ENCODE assay signal across 1 cellular context in the genomic region with DNA sequence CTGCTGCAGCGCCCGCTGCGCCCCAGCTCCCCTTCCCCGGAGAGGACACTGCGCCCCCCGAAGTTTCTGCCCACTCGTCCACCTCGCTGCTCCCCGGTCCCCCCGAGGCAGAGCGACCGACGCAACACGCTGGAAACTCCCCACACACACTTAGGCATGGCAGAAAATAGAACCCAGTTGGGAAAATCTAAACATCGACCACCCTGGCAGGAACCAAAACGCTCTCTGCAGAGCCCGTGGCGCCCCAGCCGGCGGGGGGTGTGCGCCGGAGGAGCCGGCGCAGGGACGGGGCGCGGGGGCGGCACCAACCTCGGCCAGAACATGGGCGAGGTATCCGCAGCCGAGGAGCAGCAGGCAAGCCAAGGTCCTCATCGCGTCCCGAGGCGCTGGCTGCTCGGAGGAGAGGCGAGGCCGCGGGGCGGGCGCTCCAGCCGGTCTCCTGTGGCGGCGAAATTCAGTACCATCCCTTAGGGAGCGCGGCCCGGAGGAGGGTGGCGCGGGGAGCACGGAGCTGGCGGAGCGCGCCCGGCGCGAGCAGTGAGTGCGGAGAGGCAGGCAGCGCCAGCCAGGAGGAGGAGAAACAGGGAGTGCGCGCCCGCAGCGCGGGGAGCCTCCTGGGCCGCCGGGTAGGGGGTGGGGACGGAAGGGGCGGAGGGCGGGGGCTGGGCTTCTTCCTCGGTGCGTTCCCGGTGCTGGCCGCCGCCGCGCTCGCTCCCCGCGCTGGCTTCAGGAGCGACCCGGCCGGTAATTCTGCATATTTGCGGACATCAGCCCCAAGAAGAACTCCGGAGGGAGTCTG.
TF ChIP-seq lines count a peak whose summit lies in the region.

No MANE protein-coding gene starts in this region.

TF ChIP-seq in K562, 482 proteins besides CTCF, POLR2A, EP300 and RAD21 (continued from another document):
- TF ChIP-seq ETV6 (IDR thresholded peaks at IDR 0.05; ENCODE audit: borderline replicate concordance in 1 of 2, low read depth in 2 of 2, low read length in 1 of 2), result no peak
- TF ChIP-seq ETV6 (CRISPR knock-in tag; IDR thresholded peaks at IDR 0.05; ENCODE audit: borderline replicate concordance), result no peak
- 0 out of 2 replicates have a peak, but pooled peaks have one; percentile 17 for TF ChIP-seq SUPT5H (IDR thresholded peaks at IDR 0.05)
- peak; percentile 62 for TF ChIP-seq RBFOX2 (IDR thresholded peaks at IDR 0.05; ENCODE audit: low read depth, low read length)
- TF ChIP-seq TAF9B (IDR thresholded peaks at IDR 0.05; ENCODE audit: partially characterized antibody), result no peak
- TF ChIP-seq ARID2 (IDR thresholded peaks at IDR 0.05), result no peak
- peak; percentile 63 for TF ChIP-seq SAP30 (IDR thresholded peaks at IDR 0.05; ENCODE audit: borderline replicate concordance, insufficient read depth, low read depth, low read length, poor library complexity, severe bottlenecking)
- TF ChIP-seq MAZ (CRISPR knock-in tag; conservative IDR thresholded peaks at IDR 0.05 in 1 of 2, IDR thresholded peaks at IDR 0.05 in 1 of 2), result 0 out of 4 replicates have a peak, but pooled peaks of 1 of the 2 experiments have one; percentile 41
- 0 out of 2 replicates have a peak, but pooled peaks have one; percentile 37 for TF ChIP-seq ZNF12 (CRISPR knock-in tag; IDR thresholded peaks at IDR 0.05)
- TF ChIP-seq ETV1 (tag; conservative IDR thresholded peaks at IDR 0.05; ENCODE audit: low read depth), result no peak
- TF ChIP-seq CXXC5 (CRISPR knock-in tag; IDR thresholded peaks at IDR 0.05), result 0 out of 2 replicates have a peak, but pooled peaks have one; percentile 31
- peak; percentile 67 for TF ChIP-seq EGR1 (conservative IDR thresholded peaks at IDR 0.05)
- TF ChIP-seq ZBTB17 (CRISPR knock-in tag; IDR thresholded peaks at IDR 0.05), result 0 out of 2 replicates have a peak, but pooled peaks have one; percentile 26
- TF ChIP-seq KDM5B (IDR thresholded peaks at IDR 0.05; ENCODE audit: insufficient replicate concordance, low read depth, low read length), result peak; percentile 54
- TF ChIP-seq, protein P1, sequence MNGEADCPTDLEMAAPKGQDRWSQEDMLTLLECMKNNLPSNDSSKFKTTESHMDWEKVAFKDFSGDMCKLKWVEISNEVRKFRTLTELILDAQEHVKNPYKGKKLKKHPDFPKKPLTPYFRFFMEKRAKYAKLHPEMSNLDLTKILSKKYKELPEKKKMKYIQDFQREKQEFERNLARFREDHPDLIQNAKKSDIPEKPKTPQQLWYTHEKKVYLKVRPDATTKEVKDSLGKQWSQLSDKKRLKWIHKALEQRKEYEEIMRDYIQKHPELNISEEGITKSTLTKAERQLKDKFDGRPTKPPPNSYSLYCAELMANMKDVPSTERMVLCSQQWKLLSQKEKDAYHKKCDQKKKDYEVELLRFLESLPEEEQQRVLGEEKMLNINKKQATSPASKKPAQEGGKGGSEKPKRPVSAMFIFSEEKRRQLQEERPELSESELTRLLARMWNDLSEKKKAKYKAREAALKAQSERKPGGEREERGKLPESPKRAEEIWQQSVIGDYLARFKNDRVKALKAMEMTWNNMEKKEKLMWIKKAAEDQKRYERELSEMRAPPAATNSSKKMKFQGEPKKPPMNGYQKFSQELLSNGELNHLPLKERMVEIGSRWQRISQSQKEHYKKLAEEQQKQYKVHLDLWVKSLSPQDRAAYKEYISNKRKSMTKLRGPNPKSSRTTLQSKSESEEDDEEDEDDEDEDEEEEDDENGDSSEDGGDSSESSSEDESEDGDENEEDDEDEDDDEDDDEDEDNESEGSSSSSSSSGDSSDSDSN (IDR thresholded peaks at IDR 0.05; ENCODE audit: borderline replicate concordance in 1 of 2, low read depth in 2 of 2, low read length in 2 of 2), result peak in 1 of 2 experiments; percentile 51; a peak in 1 of 4 replicates
- TF ChIP-seq SIN3B (IDR thresholded peaks at IDR 0.05; ENCODE audit: low read depth), result no peak
- TF ChIP-seq ZNF263 (CRISPR knock-in tag; IDR thresholded peaks at IDR 0.05; ENCODE audit: borderline replicate concordance), result peak; percentile 97
- TF ChIP-seq RBBP5 (IDR thresholded peaks at IDR 0.05; ENCODE audit: borderline replicate concordance, insufficient read depth, low read length, poor library complexity, severe bottlenecking), result peak; percentile 35
- peak; percentile 58 for TF ChIP-seq ZFX (CRISPR knock-in tag; IDR thresholded peaks at IDR 0.05)
- peak; percentile 41; the same call in 1 of the 2 replicates for TF ChIP-seq POLR2G (IDR thresholded peaks at IDR 0.05; ENCODE audit: low read depth, low read length)
- TF ChIP-seq, protein P2, sequence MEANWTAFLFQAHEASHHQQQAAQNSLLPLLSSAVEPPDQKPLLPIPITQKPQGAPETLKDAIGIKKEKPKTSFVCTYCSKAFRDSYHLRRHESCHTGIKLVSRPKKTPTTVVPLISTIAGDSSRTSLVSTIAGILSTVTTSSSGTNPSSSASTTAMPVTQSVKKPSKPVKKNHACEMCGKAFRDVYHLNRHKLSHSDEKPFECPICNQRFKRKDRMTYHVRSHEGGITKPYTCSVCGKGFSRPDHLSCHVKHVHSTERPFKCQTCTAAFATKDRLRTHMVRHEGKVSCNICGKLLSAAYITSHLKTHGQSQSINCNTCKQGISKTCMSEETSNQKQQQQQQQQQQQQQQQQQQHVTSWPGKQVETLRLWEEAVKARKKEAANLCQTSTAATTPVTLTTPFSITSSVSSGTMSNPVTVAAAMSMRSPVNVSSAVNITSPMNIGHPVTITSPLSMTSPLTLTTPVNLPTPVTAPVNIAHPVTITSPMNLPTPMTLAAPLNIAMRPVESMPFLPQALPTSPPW (CRISPR knock-in tag; IDR thresholded peaks at IDR 0.05), result peak; percentile 57; the same call in 1 of the 2 replicates
- no peak for TF ChIP-seq ZNF174 (CRISPR knock-in tag; IDR thresholded peaks at IDR 0.05)
- TF ChIP-seq NRF1 (conservative IDR thresholded peaks at IDR 0.05 in 1 of 2, IDR thresholded peaks at IDR 0.05 in 1 of 2), result peak; percentile 47 to 62; a peak in 3 of 4 replicates
- TF ChIP-seq CTBP1 (IDR thresholded peaks at IDR 0.05; ENCODE audit: borderline replicate concordance), result peak; percentile 72
- TF ChIP-seq, protein P3, sequence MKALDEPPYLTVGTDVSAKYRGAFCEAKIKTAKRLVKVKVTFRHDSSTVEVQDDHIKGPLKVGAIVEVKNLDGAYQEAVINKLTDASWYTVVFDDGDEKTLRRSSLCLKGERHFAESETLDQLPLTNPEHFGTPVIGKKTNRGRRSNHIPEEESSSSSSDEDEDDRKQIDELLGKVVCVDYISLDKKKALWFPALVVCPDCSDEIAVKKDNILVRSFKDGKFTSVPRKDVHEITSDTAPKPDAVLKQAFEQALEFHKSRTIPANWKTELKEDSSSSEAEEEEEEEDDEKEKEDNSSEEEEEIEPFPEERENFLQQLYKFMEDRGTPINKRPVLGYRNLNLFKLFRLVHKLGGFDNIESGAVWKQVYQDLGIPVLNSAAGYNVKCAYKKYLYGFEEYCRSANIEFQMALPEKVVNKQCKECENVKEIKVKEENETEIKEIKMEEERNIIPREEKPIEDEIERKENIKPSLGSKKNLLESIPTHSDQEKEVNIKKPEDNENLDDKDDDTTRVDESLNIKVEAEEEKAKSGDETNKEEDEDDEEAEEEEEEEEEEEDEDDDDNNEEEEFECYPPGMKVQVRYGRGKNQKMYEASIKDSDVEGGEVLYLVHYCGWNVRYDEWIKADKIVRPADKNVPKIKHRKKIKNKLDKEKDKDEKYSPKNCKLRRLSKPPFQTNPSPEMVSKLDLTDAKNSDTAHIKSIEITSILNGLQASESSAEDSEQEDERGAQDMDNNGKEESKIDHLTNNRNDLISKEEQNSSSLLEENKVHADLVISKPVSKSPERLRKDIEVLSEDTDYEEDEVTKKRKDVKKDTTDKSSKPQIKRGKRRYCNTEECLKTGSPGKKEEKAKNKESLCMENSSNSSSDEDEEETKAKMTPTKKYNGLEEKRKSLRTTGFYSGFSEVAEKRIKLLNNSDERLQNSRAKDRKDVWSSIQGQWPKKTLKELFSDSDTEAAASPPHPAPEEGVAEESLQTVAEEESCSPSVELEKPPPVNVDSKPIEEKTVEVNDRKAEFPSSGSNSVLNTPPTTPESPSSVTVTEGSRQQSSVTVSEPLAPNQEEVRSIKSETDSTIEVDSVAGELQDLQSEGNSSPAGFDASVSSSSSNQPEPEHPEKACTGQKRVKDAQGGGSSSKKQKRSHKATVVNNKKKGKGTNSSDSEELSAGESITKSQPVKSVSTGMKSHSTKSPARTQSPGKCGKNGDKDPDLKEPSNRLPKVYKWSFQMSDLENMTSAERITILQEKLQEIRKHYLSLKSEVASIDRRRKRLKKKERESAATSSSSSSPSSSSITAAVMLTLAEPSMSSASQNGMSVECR (CRISPR knock-in tag; IDR thresholded peaks at IDR 0.05), result 0 out of 2 replicates have a peak, but pooled peaks have one; percentile 19
- TF ChIP-seq, protein P4, sequence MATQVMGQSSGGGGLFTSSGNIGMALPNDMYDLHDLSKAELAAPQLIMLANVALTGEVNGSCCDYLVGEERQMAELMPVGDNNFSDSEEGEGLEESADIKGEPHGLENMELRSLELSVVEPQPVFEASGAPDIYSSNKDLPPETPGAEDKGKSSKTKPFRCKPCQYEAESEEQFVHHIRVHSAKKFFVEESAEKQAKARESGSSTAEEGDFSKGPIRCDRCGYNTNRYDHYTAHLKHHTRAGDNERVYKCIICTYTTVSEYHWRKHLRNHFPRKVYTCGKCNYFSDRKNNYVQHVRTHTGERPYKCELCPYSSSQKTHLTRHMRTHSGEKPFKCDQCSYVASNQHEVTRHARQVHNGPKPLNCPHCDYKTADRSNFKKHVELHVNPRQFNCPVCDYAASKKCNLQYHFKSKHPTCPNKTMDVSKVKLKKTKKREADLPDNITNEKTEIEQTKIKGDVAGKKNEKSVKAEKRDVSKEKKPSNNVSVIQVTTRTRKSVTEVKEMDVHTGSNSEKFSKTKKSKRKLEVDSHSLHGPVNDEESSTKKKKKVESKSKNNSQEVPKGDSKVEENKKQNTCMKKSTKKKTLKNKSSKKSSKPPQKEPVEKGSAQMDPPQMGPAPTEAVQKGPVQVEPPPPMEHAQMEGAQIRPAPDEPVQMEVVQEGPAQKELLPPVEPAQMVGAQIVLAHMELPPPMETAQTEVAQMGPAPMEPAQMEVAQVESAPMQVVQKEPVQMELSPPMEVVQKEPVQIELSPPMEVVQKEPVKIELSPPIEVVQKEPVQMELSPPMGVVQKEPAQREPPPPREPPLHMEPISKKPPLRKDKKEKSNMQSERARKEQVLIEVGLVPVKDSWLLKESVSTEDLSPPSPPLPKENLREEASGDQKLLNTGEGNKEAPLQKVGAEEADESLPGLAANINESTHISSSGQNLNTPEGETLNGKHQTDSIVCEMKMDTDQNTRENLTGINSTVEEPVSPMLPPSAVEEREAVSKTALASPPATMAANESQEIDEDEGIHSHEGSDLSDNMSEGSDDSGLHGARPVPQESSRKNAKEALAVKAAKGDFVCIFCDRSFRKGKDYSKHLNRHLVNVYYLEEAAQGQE (CRISPR knock-in tag; IDR thresholded peaks at IDR 0.05; ENCODE audit: low read depth), result 0 out of 2 replicates have a peak, but pooled peaks have one; percentile 22
- TF ChIP-seq NCOA2 (IDR thresholded peaks at IDR 0.05; ENCODE audit: partially characterized antibody in 2 of 2), result no peak
